In genomic region chr16:86061771-86062170, GRCh38 we compare ENCODE assay signal across 21 cellular contexts.
DNase-seq lines count a peak whose midpoint lies in the region; ATAC-seq and TF ChIP-seq lines count a peak whose summit lies in the region.
"Had no signal": no experiment of that assay in that cellular context is flagged by ENCODE, and none has a peak within 500 bp of the region (broad histone marks: within the 10 kb centered on the region; RNA-seq: fewer than 3 reads in every experiment).

No MANE protein-coding gene starts in this region.

- CTCF ChIA-PET in HEK293T (lab: Yijun Ruan, JAX), result no interaction called here

- TF ChIP-seq CTCF in right atrium auricular region (IDR thresholded peaks at IDR 0.05) (no peak), testis (IDR thresholded peaks at IDR 0.05) (no peak)

- WGBS in testis, 2 donors, result 60 to 70% methylated on average over 10 of the region's 10 CpGs

- H3K27me3 ChIP-seq in right atrium auricular region (no peaks in the 10 kb centered on the region), stomach smooth muscle (ENCODE audit: control insufficient read depth in 1 of 2, insufficient read depth in 2 of 2, low read length in 2 of 2) (no peaks in the 10 kb centered on the region), testis (no peaks in the 10 kb centered on the region)

- H3K4me1 ChIP-seq in right atrium auricular region, result peaks cover 0 to 37% of the 10 kb centered on the region in 2 donors
- peaks cover 40% of the 10 kb centered on the region for H3K4me1 ChIP-seq in stomach smooth muscle (ENCODE audit: control insufficient read depth, insufficient read depth, low read length)
- peaks cover 20% of the 10 kb centered on the region for H3K4me1 ChIP-seq in testis

- no peak overlapping the region for H3K27ac Mint-ChIP-seq in stimulated activated effector memory CD8-positive, alpha-beta T cell treated with anti-CD3 and anti-CD28 coated beads, Interleukin-12 subunit alpha, Interleukin-12 subunit beta, amount 100 ng/mL, for 72 hours

- no peaks in the 10 kb centered on the region for H3K9me3 Mint-ChIP-seq in stimulated activated effector memory CD8-positive, alpha-beta T cell treated with anti-CD3 and anti-CD28 coated beads, Interleukin-12 subunit alpha, Interleukin-12 subunit beta, amount 100 ng/mL, for 72 hours

- no peaks in the 10 kb centered on the region for H3K9me3 ChIP-seq in right atrium auricular region
- no peaks in the 10 kb centered on the region for H3K9me3 ChIP-seq in stomach smooth muscle (ENCODE audit: control insufficient read depth in 2 of 2, low read length in 2 of 2)
- no peaks in the 10 kb centered on the region for H3K9me3 ChIP-seq in testis

- no peak overlapping the region for H3K4me3 ChIP-seq in right atrium auricular region
- H3K4me3 ChIP-seq in stomach smooth muscle (ENCODE audit: low read length in 2 of 2), result no peak overlapping the region
- H3K4me3 ChIP-seq in testis, result no peak overlapping the region
- H3K4me3 ChIP-seq: GM23248, K562, SK-N-MC had no signal

- H3K36me3 Mint-ChIP-seq in stimulated activated effector memory CD8-positive, alpha-beta T cell treated with anti-CD3 and anti-CD28 coated beads, Interleukin-12 subunit alpha, Interleukin-12 subunit beta, amount 100 ng/mL, for 72 hours, result no peaks in the 10 kb centered on the region

- no peak overlapping the region for H3K9ac ChIP-seq in stomach smooth muscle (ENCODE audit: low read length in 2 of 2)
- H3K9ac ChIP-seq: GM23248 had no signal

- TF ChIP-seq POLR2A in testis (IDR thresholded peaks at IDR 0.05), result no peak

- no peak overlapping the region for H3K4me3 Mint-ChIP-seq in stimulated activated effector memory CD8-positive, alpha-beta T cell treated with anti-CD3 and anti-CD28 coated beads, Interleukin-12 subunit alpha, Interleukin-12 subunit beta, amount 100 ng/mL, for 72 hours

- H3K36me3 ChIP-seq in right atrium auricular region, result no peaks in the 10 kb centered on the region
- no peaks in the 10 kb centered on the region for H3K36me3 ChIP-seq in stomach smooth muscle (ENCODE audit: control insufficient read depth in 2 of 2, insufficient read depth in 2 of 2, low read length in 2 of 2)
- no peaks in the 10 kb centered on the region for H3K36me3 ChIP-seq in testis (ENCODE audit: low read depth, missing control alignments)

- peak; percentile 22 for ATAC-seq in Right ventricle myocardium inferior
- no peak for ATAC-seq in stimulated activated effector memory CD8-positive, alpha-beta T cell treated with anti-CD3 and anti-CD28 coated beads, Interleukin-12 subunit alpha, Interleukin-12 subunit beta, amount 100 ng/mL, for 72 hours
- ATAC-seq: HCT116, K562, PC-3 had no signal

- no peaks in the 10 kb centered on the region for H3K4me1 Mint-ChIP-seq in stimulated activated effector memory CD8-positive, alpha-beta T cell treated with anti-CD3 and anti-CD28 coated beads, Interleukin-12 subunit alpha, Interleukin-12 subunit beta, amount 100 ng/mL, for 72 hours

- H3K27ac ChIP-seq in right atrium auricular region, result peak overlapping the region in 1 of 2 donors; percentile 49
- H3K27ac ChIP-seq in cingulate gyrus (ENCODE audit: low read depth, low read length), result peak overlapping the region; percentile 51
- peak overlapping the region; percentile 46 for H3K27ac ChIP-seq in stomach smooth muscle (ENCODE audit: low read length)
- no peak overlapping the region for H3K27ac ChIP-seq in testis
- H3K27ac ChIP-seq: GM23248, RWPE1, SK-N-MC had no signal

- DNase-seq in Right ventricle myocardium inferior (ENCODE audit: missing footprints) (no peak), right atrium auricular region (ENCODE audit: low spot score) (no peak), mucosa of gallbladder (ENCODE audit: low spot score) (peak; percentile 57), testis (no peak), HEK293T (ENCODE audit: extremely low spot score) (no peak)
- no peak for DNase-seq in stimulated activated effector memory CD8-positive, alpha-beta T cell treated with anti-CD3 and anti-CD28 coated beads, Interleukin-12 subunit alpha, Interleukin-12 subunit beta, amount 100 ng/mL, for 72 hours (ENCODE audit: low spot score in 2 of 2)
- DNase-seq: 8988T, DMS79 treated with DMSO at 0.1 percent for 48 hours, GM23248, MV-4-11, NCI-H1417 treated with DMSO at 0.1 percent for 48 hours, NCI-H2081, NCI-H510A treated with DMSO at 0.1 percent for 48 hours, NCI-H82, PC-3 had no signal

- intact Hi-C loops in Right ventricle myocardium inferior (cut with DNase I), result no loop called here
- intact Hi-C loops in testis (cut with DNase I; ENCODE audit: low total_unique reads), result no loop called here

- POLR2A ChIA-PET in HEK293T (lab: Yijun Ruan, JAX), result no interaction called here

TF ChIP-seq in HEK293T, 16 proteins besides CTCF, POLR2A, EP300 and RAD21:
- TF ChIP-seq TARDBP (IDR thresholded peaks at IDR 0.05) (no peak), NFRKB (IDR thresholded peaks at IDR 0.05) (no peak), FOXM1 (IDR thresholded peaks at IDR 0.05; ENCODE audit: borderline replicate concordance) (no peak), ARNT (IDR thresholded peaks at IDR 0.05) (no peak), BHLHE40 (IDR thresholded peaks at IDR 0.05; ENCODE audit: borderline replicate concordance) (no peak), ZNF384 (IDR thresholded peaks at IDR 0.05) (no peak), FOXA1 (IDR thresholded peaks at IDR 0.05) (no peak), FOXK2 (IDR thresholded peaks at IDR 0.05) (no peak), LEF1 (IDR thresholded peaks at IDR 0.05; ENCODE audit: borderline replicate concordance) (no peak), SUZ12 (IDR thresholded peaks at IDR 0.05) (no peak)

Comparison
In these comparisons a context has a peak if more than half of its experiments do, and no peak if none do; other contexts are left out.
1. H3K27ac ChIP-seq: peak in cingulate gyrus (single experiment) and stomach smooth muscle (single experiment); none in testis (0 of 2).